In genomic region chr7:116713500-116713899, GRCh38 we compare ENCODE assay signal across 20 cellular contexts. TPM values are rescaled to one million over a fixed set of nuclear protein-coding genes. Genes with fewer than 3 reads are reported as not detected.
"Had no signal": no experiment of that assay in that cellular context is flagged by ENCODE, and none has a peak within 500 bp of the region (broad histone marks: within the 10 kb centered on the region; RNA-seq: fewer than 3 reads in every experiment).

No MANE protein-coding gene starts in this region.

- H3K36me3 Mint-ChIP-seq: activated naive CD8-positive, alpha-beta T cell; WTC11 had no signal

- H3K4me3 ChIP-seq: cardiac muscle cell, heart left ventricle, left ventricle myocardium inferior, prostate gland, vagina had no signal

- H3K9me3 Mint-ChIP-seq: activated T-helper 1 cell treated with anti-CD3 and anti-CD28 coated beads, Interleukin-12 subunit alpha, Interleukin-12 subunit beta, Interleukin-2, Interleukin-4 antibody, amounts not matched to agents 30 ng/mL and 10 ng/mL and 1 ng/mL, durations not matched to agents 14 hours and 24 hours and 36 hours; effector memory CD8-positive, alpha-beta T cell; stimulated activated naive CD8-positive, alpha-beta T cell treated with anti-CD3 and anti-CD28 coated beads, Interleukin-15, amount 100 ng/mL, for 72 hours; T-helper 2 cell treated with Interferon-gamma antibody and Interleukin-4, amounts not matched to agents 5 μg/mL and 100 μg/mL, for 36 hours; WTC11 had no signal

- ATAC-seq: activated CD4-positive, alpha-beta T cell treated with anti-CD3 and anti-CD28 coated beads for 36 hours; effector memory CD8-positive, alpha-beta T cell; heart left ventricle; right cardiac atrium; stimulated activated naive CD8-positive, alpha-beta T cell treated with anti-CD3 and anti-CD28 coated beads, Interleukin-15, amount 100 ng/mL, for 72 hours; WTC11 had no signal

- FAIRE-seq: small intestine had no signal

- H3K4me1 Mint-ChIP-seq: stimulated activated naive CD8-positive, alpha-beta T cell treated with anti-CD3 and anti-CD28 coated beads, Interleukin-15, amount 100 ng/mL, for 72 hours had no signal

- H3K4me3 Mint-ChIP-seq: activated CD4-positive, alpha-beta T cell treated with anti-CD3 and anti-CD28 coated beads for 36 hours; activated naive CD8-positive, alpha-beta T cell; activated T-helper 1 cell treated with anti-CD3 and anti-CD28 coated beads, Interleukin-12 subunit alpha, Interleukin-12 subunit beta, Interleukin-2, Interleukin-4 antibody, amounts not matched to agents 30 ng/mL and 10 ng/mL and 1 ng/mL, durations not matched to agents 14 hours and 24 hours and 36 hours; effector memory CD8-positive, alpha-beta T cell; stimulated activated naive CD8-positive, alpha-beta T cell treated with anti-CD3 and anti-CD28 coated beads, Interleukin-15, amount 100 ng/mL, for 72 hours; T-helper 2 cell treated with Interferon-gamma antibody and Interleukin-4, amounts not matched to agents 5 μg/mL and 100 μg/mL, for 36 hours; WTC11 had no signal

- H3K36me3 ChIP-seq: cardiac muscle cell, heart left ventricle, left ventricle myocardium inferior, prostate gland, vagina had no signal

- H3K27ac Mint-ChIP-seq: activated CD4-positive, alpha-beta T cell treated with anti-CD3 and anti-CD28 coated beads for 36 hours; activated naive CD8-positive, alpha-beta T cell; activated T-helper 1 cell treated with anti-CD3 and anti-CD28 coated beads, Interleukin-12 subunit alpha, Interleukin-12 subunit beta, Interleukin-2, Interleukin-4 antibody, amounts not matched to agents 30 ng/mL and 10 ng/mL and 1 ng/mL, durations not matched to agents 14 hours and 24 hours and 36 hours; effector memory CD8-positive, alpha-beta T cell; stimulated activated naive CD8-positive, alpha-beta T cell treated with anti-CD3 and anti-CD28 coated beads, Interleukin-15, amount 100 ng/mL, for 72 hours; T-helper 2 cell treated with Interferon-gamma antibody and Interleukin-4, amounts not matched to agents 5 μg/mL and 100 μg/mL, for 36 hours; WTC11 had no signal

- H3K9me3 ChIP-seq: heart left ventricle, left ventricle myocardium inferior, prostate gland, vagina had no signal

- H3K27ac ChIP-seq: cardiac muscle cell, heart left ventricle, left ventricle myocardium inferior, prostate gland, vagina had no signal

- DNase-seq: activated CD4-positive, alpha-beta T cell treated with anti-CD3 and anti-CD28 coated beads for 36 hours; activated CD4-positive, alpha-beta T cell treated with anti-CD3 and anti-CD28 coated beads, Interleukin-2, amount 50 U/mL, for 48 hours; effector memory CD8-positive, alpha-beta T cell; foreskin melanocyte; heart left ventricle; left ventricle myocardium inferior; occipital lobe; right cardiac atrium; small intestine; stimulated activated CD4-positive, alpha-beta T cell treated with anti-CD3 and anti-CD28 coated beads, Interleukin-4, amount 100 ng/mL, for 1 hour; stimulated activated naive CD8-positive, alpha-beta T cell treated with anti-CD3 and anti-CD28 coated beads, Interleukin-15, amount 100 ng/mL, for 72 hours; trophoblast cell had no signal

- H3K27me3 ChIP-seq: cardiac muscle cell, heart left ventricle, vagina had no signal

- H3K4me1 ChIP-seq: prostate gland had no signal

RNA-seq across cellular contexts. Expression of gene MET, which starts 41.5 kb away (rescaled TPM):
- polyA plus RNA-seq: neural cell had no signal
